ENCODE assay signal across 26 cellular contexts in genomic region chr3:28308196-28308595, GRCh38. TPM values are rescaled to one million over a fixed set of nuclear protein-coding genes. Genes with fewer than 3 reads are reported as not detected.
DNase-seq lines count a peak whose midpoint lies in the region; ATAC-seq and TF ChIP-seq lines count a peak whose summit lies in the region.
"Had no signal": no experiment of that assay in that cellular context is flagged by ENCODE, and none has a peak within 500 bp of the region (broad histone marks: within the 10 kb centered on the region; RNA-seq: fewer than 3 reads in every experiment).

No MANE protein-coding gene starts in this region.

- peak in 1 of 2 donors; percentile 83 for ATAC-seq in natural killer cell treated with Interleukin-12 subunit alpha and Interleukin-12 subunit beta and Interleukin-15 and Interleukin-18, amount 100 ng/mL, for 72 hours
- ATAC-seq: sciatic nerve; stimulated activated naive CD8-positive, alpha-beta T cell treated with anti-CD3 and anti-CD28 coated beads, Interleukin-15, amount 100 ng/mL, for 72 hours had no signal

- peak overlapping the region; percentile 52 for H3K27ac ChIP-seq in HL-60 (replicated peaks)
- H3K27ac ChIP-seq: esophagus squamous epithelium, neural progenitor cell, thyroid gland had no signal

- H3K27me3 Mint-ChIP-seq in natural killer cell treated with Interleukin-12 subunit alpha and Interleukin-12 subunit beta and Interleukin-15 and Interleukin-18, amount 100 ng/mL, for 72 hours = no peaks in the 10 kb centered on the region
- H3K27me3 Mint-ChIP-seq: CD4-positive, alpha-beta memory T cell; stimulated activated naive CD8-positive, alpha-beta T cell treated with anti-CD3 and anti-CD28 coated beads, Interleukin-15, amount 100 ng/mL, for 72 hours had no signal

- peak overlapping the region; percentile 97 to 98 for H3K27ac Mint-ChIP-seq in natural killer cell treated with Interleukin-12 subunit alpha and Interleukin-12 subunit beta and Interleukin-15 and Interleukin-18, amount 100 ng/mL, for 72 hours
- H3K27ac Mint-ChIP-seq: CD4-positive, alpha-beta memory T cell; neural progenitor cell; stimulated activated naive CD8-positive, alpha-beta T cell treated with anti-CD3 and anti-CD28 coated beads, Interleukin-15, amount 100 ng/mL, for 72 hours had no signal

- peaks cover 29% of the 10 kb centered on the region for H3K36me3 Mint-ChIP-seq in natural killer cell treated with Interleukin-12 subunit alpha and Interleukin-12 subunit beta and Interleukin-15 and Interleukin-18, amount 100 ng/mL, for 72 hours

- H3K27me3 ChIP-seq in HL-60 (ENCODE audit: insufficient read depth, poor library complexity, severe bottlenecking) = no peaks in the 10 kb centered on the region
- H3K27me3 ChIP-seq: esophagus squamous epithelium, neural progenitor cell, thyroid gland had no signal

- no peak overlapping the region for H3K4me3 ChIP-seq in HL-60 (replicated peaks; ENCODE audit: insufficient read depth, low read length)
- no peak overlapping the region for H3K4me3 ChIP-seq in choroid plexus epithelial cell (ENCODE audit: low read depth, low read length)
- H3K4me3 ChIP-seq: esophagus squamous epithelium, lung, neural progenitor cell, thyroid gland had no signal

- peaks cover 37 to 47% of the 10 kb centered on the region in 2 donors for H3K4me1 Mint-ChIP-seq in natural killer cell treated with Interleukin-12 subunit alpha and Interleukin-12 subunit beta and Interleukin-15 and Interleukin-18, amount 100 ng/mL, for 72 hours (ENCODE audit: low read depth in 2 of 2)
- H3K4me1 Mint-ChIP-seq: neural progenitor cell had no signal

- peak overlapping the region; percentile 76 for H3K4me3 Mint-ChIP-seq in natural killer cell treated with Interleukin-12 subunit alpha and Interleukin-12 subunit beta and Interleukin-15 and Interleukin-18, amount 100 ng/mL, for 72 hours
- H3K4me3 Mint-ChIP-seq: CD4-positive, alpha-beta memory T cell; neural progenitor cell; stimulated activated naive CD8-positive, alpha-beta T cell treated with anti-CD3 and anti-CD28 coated beads, Interleukin-15, amount 100 ng/mL, for 72 hours had no signal

- peak in 1 of 2 experiments; percentile 74 for DNase-seq in HL-60 (ENCODE audit: low read depth in 1 of 2, low spot score in 1 of 2)
- DNase-seq in NOMO-1 treated with dmso at 0.1 percent for 144 hours (lab: John Stamatoyannopoulos, UW; ENCODE audit: unreplicated experiment) = peak; percentile 10
- DNase-seq in choroid plexus epithelial cell (ENCODE audit: low read depth) = peak; percentile 30
- DNase-seq in natural killer cell treated with Interleukin-12 subunit alpha and Interleukin-12 subunit beta and Interleukin-15 and Interleukin-18, amount 100 ng/mL, for 72 hours (ENCODE audit: low spot score) = no peak
- DNase-seq in NCI-H345 (lab: John Stamatoyannopoulos, UW) = no peak
- no peak for DNase-seq in NCI-H524 (lab: John Stamatoyannopoulos, UW)
- no peak for DNase-seq in DMS114 treated with DMSO at 0.1 percent for 48 hours (lab: John Stamatoyannopoulos, UW; ENCODE audit: unreplicated experiment)
- DNase-seq: activated CD4-positive, alpha-beta T cell treated with anti-CD3 and anti-CD28 coated beads for 4 hours; activated naive CD4-positive, alpha-beta T cell treated with Interleukin-2 at 50 U/mL for 16 hours; activated T-cell treated with anti-CD3 and anti-CD28 coated beads, Interleukin-2, amount 50 U/mL, for 48 hours; amygdala; CD4-positive, alpha-beta memory T cell; cortex of kidney; DMS153; esophagus squamous epithelium; kidney; NCI-H1417; NCI-H2107; NCI-H510A; stimulated activated naive CD8-positive, alpha-beta T cell treated with anti-CD3 and anti-CD28 coated beads, Interleukin-15, amount 100 ng/mL, for 72 hours; T-helper 2 cell; thyroid gland had no signal

- no peak for TF ChIP-seq CTCF in HL-60 (IDR thresholded peaks at IDR 0.05; ENCODE audit: insufficient read depth, low read length)
- TF ChIP-seq CTCF in choroid plexus epithelial cell (conservative IDR thresholded peaks at IDR 0.05; ENCODE audit: low read depth, low read length) = no peak

- no peaks in the 10 kb centered on the region for H3K9me3 Mint-ChIP-seq in natural killer cell treated with Interleukin-12 subunit alpha and Interleukin-12 subunit beta and Interleukin-15 and Interleukin-18, amount 100 ng/mL, for 72 hours
- H3K9me3 Mint-ChIP-seq: CD4-positive, alpha-beta memory T cell; stimulated activated naive CD8-positive, alpha-beta T cell treated with anti-CD3 and anti-CD28 coated beads, Interleukin-15, amount 100 ng/mL, for 72 hours had no signal

RNA-seq across cellular contexts. Expression of gene ZCWPW2, which starts 40.3 kb away (rescaled TPM):
- under 1 TPM in 1 of 2 donors, not detected in 1; 0.24 TPM for total RNA-seq in natural killer cell treated with Interleukin-12 subunit alpha and Interleukin-12 subunit beta and Interleukin-15 and Interleukin-18, amount 100 ng/mL, for 72 hours
- total RNA-seq: bronchial epithelial cell had no signal

RNA-seq across cellular contexts. Expression of gene AZI2, which starts 40.4 kb away (rescaled TPM):
- total RNA-seq in natural killer cell treated with Interleukin-12 subunit alpha and Interleukin-12 subunit beta and Interleukin-15 and Interleukin-18, amount 100 ng/mL, for 72 hours = 10 to 100 TPM; 50.1 to 71.3 TPM

Comparison
In these comparisons a context has a peak if more than half of its experiments do, and no peak if none do; other contexts are left out.
1. DNase-seq: peak in NOMO-1 treated with dmso at 0.1 percent for 144 hours (single experiment) and choroid plexus epithelial cell (single experiment); none in natural killer cell treated with Interleukin-12 subunit alpha and Interleukin-12 subunit beta and Interleukin-15 and Interleukin-18, amount 100 ng/mL, for 72 hours (single experiment), NCI-H345 (single experiment), NCI-H524 (0 of 2) and DMS114 treated with DMSO at 0.1 percent for 48 hours (single experiment).